In genomic region chr12:101939856-101940265, GRCh38 we compare ENCODE assay signal across 8 cellular contexts.
DNase-seq lines count a peak whose midpoint lies in the region; ATAC-seq and TF ChIP-seq lines count a peak whose summit lies in the region.

No MANE protein-coding gene starts in this region.

- H3K27ac ChIP-seq in OCI-LY7 (ENCODE audit: low read depth, low read length, poor library complexity, severe bottlenecking): no peak overlapping the region
- H3K27ac ChIP-seq in osteoblast (ENCODE audit: low read depth, low read length): no peak overlapping the region

- H3K9me3 ChIP-seq in OCI-LY7 (ENCODE audit: low read length) (no peaks in the 10 kb centered on the region), osteoblast (ENCODE audit: low read depth, low read length) (no peaks in the 10 kb centered on the region)

- peak overlapping the region; percentile 64 for H3K27ac Mint-ChIP-seq in type B pancreatic cell

- CTCF ChIA-PET in GM10248 (lab: Yijun Ruan, JAX): interaction anchor here (0.6 to 3.6 kb wide), 29 partner anchors 9 to 872 kb away, joined by 3 to 19 read pairs (median 4); no protein-coding TSS in a partner anchor
- CTCF ChIA-PET in OCI-LY7 (lab: Charles Lee; ENCODE audit: unreplicated experiment): interaction anchor here (1.0 kb wide), 1 partner anchor 183 kb away, joined by 3 read pairs; no protein-coding TSS in a partner anchor

- H2AFZ ChIP-seq in OCI-LY7 (ENCODE audit: low read length) (peak overlapping the region; percentile 13; the same call in 1 of the 2 replicates), osteoblast (ENCODE audit: low read length) (peak overlapping the region; percentile 8)

- H3K36me3 ChIP-seq in OCI-LY7 (ENCODE audit: insufficient read depth, low read length) (no peaks in the 10 kb centered on the region), osteoblast (ENCODE audit: insufficient read depth, low read length) (no peaks in the 10 kb centered on the region)

- no peak overlapping the region for H3K4me2 ChIP-seq in OCI-LY7 (ENCODE audit: low read length)
- H3K4me2 ChIP-seq in osteoblast (ENCODE audit: insufficient read depth, low read length): no peak overlapping the region

- BruUV-seq in OCI-LY7 (replicated peaks; lab: Mats Ljungman, UMichigan): no TSS peak

- intact Hi-C loops in OCI-LY7 (cut with micrococcal nuclease; ENCODE audit: unreplicated experiment): loop anchor here (1.0 to 10.0 kb wide), 6 partner anchors 72 to 1505 kb away; partner anchors contain the start of gene WASHC3

- peaks cover 6% of the 10 kb centered on the region for H3K4me1 Mint-ChIP-seq in activated T-cell treated with anti-CD3 and anti-CD28 coated beads, Interleukin-2, amount 50 U/mL, for 4 hours (ENCODE audit: low read depth)
- H3K4me1 Mint-ChIP-seq in type B pancreatic cell (ENCODE audit: unreplicated experiment): peaks cover 38% of the 10 kb centered on the region

- H3K79me2 ChIP-seq in OCI-LY7 (ENCODE audit: insufficient read depth, low read depth, low read length) (no peaks in the 10 kb centered on the region), osteoblast (ENCODE audit: insufficient read depth, low read length) (no peaks in the 10 kb centered on the region)

- no peaks in the 10 kb centered on the region for H4K20me1 ChIP-seq in OCI-LY7 (ENCODE audit: insufficient read depth, low read length)
- no peaks in the 10 kb centered on the region for H4K20me1 ChIP-seq in osteoblast (ENCODE audit: insufficient read depth, low read length)

- H3K4me3 Mint-ChIP-seq in activated T-cell treated with anti-CD3 and anti-CD28 coated beads, Interleukin-2, amount 50 U/mL, for 4 hours: no peak overlapping the region
- H3K4me3 Mint-ChIP-seq in type B pancreatic cell: peak overlapping the region; percentile 61

- H3K27me3 Mint-ChIP-seq in activated T-cell treated with anti-CD3 and anti-CD28 coated beads, Interleukin-2, amount 50 U/mL, for 4 hours (ENCODE audit: low read depth): peaks cover 8% of the 10 kb centered on the region
- H3K27me3 Mint-ChIP-seq in type B pancreatic cell: peaks cover 20% of the 10 kb centered on the region

- H3K36me3 Mint-ChIP-seq in activated T-cell treated with anti-CD3 and anti-CD28 coated beads, Interleukin-2, amount 50 U/mL, for 4 hours (ENCODE audit: insufficient read depth): no peaks in the 10 kb centered on the region
- no peaks in the 10 kb centered on the region for H3K36me3 Mint-ChIP-seq in type B pancreatic cell

- peak; percentile 47 to 58 for ATAC-seq in activated T-cell treated with anti-CD3 and anti-CD28 coated beads, Interleukin-2, amount 50 U/mL, for 4 hours
- ATAC-seq in GM18873 (IDR thresholded peaks at IDR 0.05; ENCODE audit: low FRiP score, unreplicated experiment): no peak

- H3K27me3 ChIP-seq in osteoblast (ENCODE audit: insufficient read depth, low read length): no peaks in the 10 kb centered on the region

- no peak overlapping the region for H3K4me3 ChIP-seq in OCI-LY7 (ENCODE audit: low read depth, low read length, poor library complexity, severe bottlenecking)
- no peak overlapping the region for H3K4me3 ChIP-seq in foreskin fibroblast (ENCODE audit: low read depth in 1 of 2, low read length in 2 of 2)
- no peak overlapping the region for H3K4me3 ChIP-seq in osteoblast (ENCODE audit: insufficient read depth, low read length)

- no peak for DNase-seq in GM10248 (ENCODE audit: extremely low spot score)
- peak; percentile 62 for DNase-seq in HuH-7 (ENCODE audit: low spot score)
- DNase-seq in OCI-LY7 (ENCODE audit: low spot score): peak; percentile 83
- DNase-seq in activated T-cell treated with anti-CD3 and anti-CD28 coated beads, Interleukin-2, amount 50 U/mL, for 4 hours: peak; percentile 28
- DNase-seq in foreskin fibroblast: peak; percentile 60 to 89
- DNase-seq in osteoblast (ENCODE audit: insufficient read length, low spot score, missing footprints): peak; percentile 68
- no peak for DNase-seq in type B pancreatic cell (ENCODE audit: extremely low spot score, unreplicated experiment)

- H3K4me1 ChIP-seq in OCI-LY7 (ENCODE audit: insufficient read depth, low read length, poor library complexity, severe bottlenecking): peaks cover 48% of the 10 kb centered on the region
- peaks cover 29% of the 10 kb centered on the region for H3K4me1 ChIP-seq in osteoblast (ENCODE audit: insufficient read depth, low read length)

- TF ChIP-seq CTCF in GM10248 (IDR thresholded peaks at IDR 0.05; ENCODE audit: control extremely low read depth, extremely low read depth, low read depth, missing control alignments): peak; percentile 72
- peak; percentile 99 for TF ChIP-seq CTCF in OCI-LY7 (conservative IDR thresholded peaks at IDR 0.05; ENCODE audit: low read length)
- peak; percentile 69 for TF ChIP-seq CTCF in foreskin fibroblast (IDR thresholded peaks at IDR 0.05; ENCODE audit: low read depth, low read length)
- peak; percentile 90 for TF ChIP-seq CTCF in osteoblast (IDR thresholded peaks at IDR 0.05; ENCODE audit: extremely low read depth, low read depth, low read length)
- peak; percentile 92 for TF ChIP-seq CTCF in type B pancreatic cell (conservative IDR thresholded peaks at IDR 0.05)

- H3K9me3 Mint-ChIP-seq in activated T-cell treated with anti-CD3 and anti-CD28 coated beads, Interleukin-2, amount 50 U/mL, for 4 hours: no peaks in the 10 kb centered on the region
- H3K9me3 Mint-ChIP-seq in type B pancreatic cell: no peaks in the 10 kb centered on the region

- POLR2A ChIA-PET in GM10248 (lab: Yijun Ruan, JAX): no interaction called here
- POLR2A ChIA-PET in OCI-LY7 (lab: Charles Lee): interaction anchor here (0.7 to 3.8 kb wide), 2 partner anchors 8 to 11 kb away, joined by 3 to 15 read pairs; no protein-coding TSS in a partner anchor

- no peaks in the 10 kb centered on the region for H3K9me2 ChIP-seq in OCI-LY7 (ENCODE audit: insufficient read depth, low read length)

Comparison
In these comparisons a context has a peak if more than half of its experiments do, and no peak if none do; other contexts are left out.
1. DNase-seq: peak in HuH-7 (single experiment), OCI-LY7 (single experiment), activated T-cell treated with anti-CD3 and anti-CD28 coated beads, Interleukin-2, amount 50 U/mL, for 4 hours (single experiment), foreskin fibroblast (2 of 2) and osteoblast (single experiment); none in GM10248 (single experiment) and type B pancreatic cell (single experiment).
2. Peak in every context shown above with its lines, with median percentiles within 50 percentile points of each other: CTCF ChIP-seq.